ENCODE assay signal across 8 cellular contexts in genomic region chr3:53254190-53254809, GRCh38. TPM values are rescaled to one million over a fixed set of nuclear protein-coding genes. Genes with fewer than 3 reads are reported as not detected.
DNase-seq lines count a peak whose midpoint lies in the region; ATAC-seq, FAIRE-seq and TF ChIP-seq lines count a peak whose summit lies in the region.

No MANE protein-coding gene starts in this region.

- no peak for DNase-seq in GM12864 (ENCODE audit: low read depth)
- DNase-seq in astrocyte of the spinal cord (ENCODE audit: low read depth, low spot score), result no peak
- no peak for DNase-seq in keratinocyte (ENCODE audit: low read depth, low spot score)
- peak; percentile 17 for DNase-seq in stimulated activated naive CD8-positive, alpha-beta T cell treated with anti-CD3 and anti-CD28 coated beads, Interleukin-15, Interleukin-2, amounts not matched to agents 100 U/mL and 50 U/mL, for 24 hours
- DNase-seq in NCI-H226, result no peak
- DNase-seq in D721Med (ENCODE audit: insufficient read length, low spot score), result no peak
- no peak for DNase-seq in NCI-H2081 treated with DMSO at 0.1 percent for 48 hours (lab: John Stamatoyannopoulos, UW)

- H3K9me1 ChIP-seq in keratinocyte (ENCODE audit: control insufficient read depth, extremely low read depth, insufficient read depth, low read length), result peaks cover 2% of the 10 kb centered on the region

- peaks cover 31 to 45% (median 42%) of the 10 kb centered on the region in 3 donors for H3K4me1 Mint-ChIP-seq in IgD-negative memory B cell

- no peak for TF ChIP-seq CTCF in GM12864 (IDR thresholded peaks at IDR 0.05; ENCODE audit: low read depth, low read length, missing control alignments)
- TF ChIP-seq CTCF in astrocyte of the spinal cord (IDR thresholded peaks at IDR 0.05; ENCODE audit: low read depth, low read length), result no peak
- TF ChIP-seq CTCF in keratinocyte (optimal IDR thresholded peaks at IDR 0.05 in 1 of 3, IDR thresholded peaks at IDR 0.05 in 1 of 3, conservative IDR thresholded peaks at IDR 0.05 in 1 of 3; ENCODE audit: extremely low read depth in 1 of 3, insufficient read depth in 2 of 3, low read length in 3 of 3), result no peak
- no peak for TF ChIP-seq CTCF in D721Med (IDR thresholded peaks at IDR 0.05; ENCODE audit: insufficient read depth, missing control alignments)

- H3K4me3 ChIP-seq in GM12864 (ENCODE audit: low read depth, low read length) (peak overlapping the region; percentile 92), astrocyte of the spinal cord (ENCODE audit: low read depth, low read length) (peak overlapping the region; percentile 94), keratinocyte (ENCODE audit: control insufficient read depth in 2 of 3, extremely low read depth in 1 of 3, insufficient read depth in 2 of 3, low read depth in 1 of 3, low read length in 3 of 3) (peak overlapping the region; percentile 79 to 95 (median 89))

- no peaks in the 10 kb centered on the region for H3K9me3 ChIP-seq in keratinocyte (ENCODE audit: control insufficient read depth, low read depth, low read length)

- H3K9me3 Mint-ChIP-seq in IgD-negative memory B cell, result no peaks in the 10 kb centered on the region

- FAIRE-seq in keratinocyte (lab: Jason Lieb, UNC) (peak; percentile 26), D721Med (lab: Jason Lieb, UNC) (no peak)

- in situ Hi-C loops in astrocyte of the spinal cord (cut with HindIII; ENCODE audit: low sequenced_read_pairs), result no loop called here

- peak overlapping the region; percentile 88 to 97 (median 94) for H3K4me3 Mint-ChIP-seq in IgD-negative memory B cell

- dilution Hi-C loops in keratinocyte (cut with MboI; ENCODE audit: extremely low pct_ligation_motif_present, low sequenced_read_pairs), result no loop called here

- H4K20me1 ChIP-seq in keratinocyte (ENCODE audit: control insufficient read depth, extremely low read depth, insufficient read depth, low read length), result peaks cover 49% of the 10 kb centered on the region

- peak overlapping the region; percentile 93 for H3K4me2 ChIP-seq in keratinocyte (ENCODE audit: control insufficient read depth, extremely low read depth, insufficient read depth, low read depth, low read length)

- H3K27ac ChIP-seq in keratinocyte (ENCODE audit: control insufficient read depth, insufficient read depth, low read length), result peak overlapping the region; percentile 72

- H3K4me1 ChIP-seq in keratinocyte (ENCODE audit: control insufficient read depth, extremely low read depth, insufficient read depth, low read length), result peaks cover 18% of the 10 kb centered on the region

- H3K9ac ChIP-seq in keratinocyte (ENCODE audit: control insufficient read depth, extremely low read depth, insufficient read depth, low read length), result peak overlapping the region; percentile 81

- peaks cover 13 to 17% of the 10 kb centered on the region in 2 experiments for H3K36me3 ChIP-seq in keratinocyte (ENCODE audit: control insufficient read depth in 2 of 2, extremely low read depth in 1 of 2, insufficient read depth in 2 of 2, low read length in 2 of 2)

- no peak overlapping the region for H2AFZ ChIP-seq in keratinocyte (ENCODE audit: control insufficient read depth, low read length)

- peaks cover 3% of the 10 kb centered on the region for H3K36me3 Mint-ChIP-seq in IgD-negative memory B cell

- H3K79me2 ChIP-seq in keratinocyte (ENCODE audit: control insufficient read depth, insufficient read depth, low read length), result peaks cover 65% of the 10 kb centered on the region

- peak overlapping the region; percentile 79 to 95 (median 84) for H3K27ac Mint-ChIP-seq in IgD-negative memory B cell

- ATAC-seq in stimulated activated naive CD8-positive, alpha-beta T cell treated with anti-CD3 and anti-CD28 coated beads, Interleukin-15, Interleukin-2, amounts not matched to agents 100 U/mL and 50 U/mL, for 24 hours, result no peak

- no peaks in the 10 kb centered on the region for H3K27me3 Mint-ChIP-seq in IgD-negative memory B cell

- H3K27me3 ChIP-seq in keratinocyte (ENCODE audit: control insufficient read depth, extremely low read depth, insufficient read depth, low read length), result no peaks in the 10 kb centered on the region

RNA-seq across cellular contexts. Expression of gene TKT, which starts 1.5 kb away (rescaled TPM):
- 102 TPM for polyA plus RNA-seq in IgD-negative memory B cell
- polyA plus RNA-seq in keratinocyte, result 225 to 282 TPM (median 266 TPM) in 3 replicates
- polyA plus RNA-seq in keratinocyte (2011; ENCODE audit: low read depth), result 49.0 TPM
- polyA plus RNA-seq in keratinocyte (2011; cell fraction: cytosol; rRNA removed), result 157 and 279 TPM in 2 replicates
- polyA plus RNA-seq in keratinocyte (2011; cell fraction: nucleus; rRNA removed), result 177 and 237 TPM in 2 replicates
- polyA plus RNA-seq in keratinocyte (2012; ENCODE audit: low replicate concordance), result 176 and 519 TPM in 2 replicates
- 167 to 388 TPM (median 197 TPM) in 3 replicates for polyA minus RNA-seq in keratinocyte
- polyA minus RNA-seq in keratinocyte (2011; cell fraction: cytosol; rRNA and poly(A)+ RNA removed), result 270 TPM
- polyA minus RNA-seq in keratinocyte (2011; cell fraction: nucleus; rRNA and poly(A)+ RNA removed), result 129 and 143 TPM in 2 replicates
